11 cellular contexts compared by ENCODE assay signal in genomic region chr11:612201-612960, GRCh38. TPM values are rescaled to one million over a fixed set of nuclear protein-coding genes. Genes with fewer than 3 reads are reported as not detected.
A peak's percentile ranks its signal among the peaks of the same experiment; 100 is the strongest.
DNase-seq lines count a peak whose midpoint lies in the region; ATAC-seq and TF ChIP-seq lines count a peak whose summit lies in the region.
"Had no signal": no experiment of that assay in that cellular context is flagged by ENCODE, and none has a peak within 500 bp of the region (broad histone marks: within the 10 kb centered on the region; RNA-seq: fewer than 3 reads in every experiment).

No MANE protein-coding gene starts in this region.

- DNase-seq in Caco-2 (peak; percentile 67 to 68), HuH-7 (ENCODE audit: low spot score) (peak; percentile 67), amniotic epithelial cell (ENCODE audit: low read depth) (peak; percentile 30), ascending aorta (ENCODE audit: low spot score in 2 of 2) (no peak), COR-L47 (lab: John Stamatoyannopoulos, UW) (no peak), NCI-H2081 (lab: John Stamatoyannopoulos, UW) (no peak)

- H3K4me1 ChIP-seq in Caco-2 (peaks cover 27% of the 10 kb centered on the region), muscle layer of duodenum (ENCODE audit: control insufficient read depth in 1 of 2, insufficient read depth in 2 of 2, low read length in 2 of 2) (peaks cover 0 to 16% of the 10 kb centered on the region in 2 donors), ascending aorta (peaks cover 11 to 14% of the 10 kb centered on the region in 2 donors)

- peaks cover 5% of the 10 kb centered on the region for H3K4me1 Mint-ChIP-seq in Caco-2 (ENCODE audit: low read depth, unreplicated experiment)

- H3K27me3 ChIP-seq in Caco-2 (replicated peaks; ENCODE audit: control insufficient read depth, insufficient read depth, low read length) = no peaks in the 10 kb centered on the region
- no peaks in the 10 kb centered on the region for H3K27me3 ChIP-seq in muscle layer of duodenum (ENCODE audit: low read depth, low read length)
- H3K27me3 ChIP-seq in ascending aorta = no peaks in the 10 kb centered on the region
- H3K27me3 ChIP-seq: heart left ventricle had no signal

- peak overlapping the region; percentile 58 for H3K27ac Mint-ChIP-seq in Caco-2 (ENCODE audit: unreplicated experiment)

- H3K27ac ChIP-seq in muscle layer of duodenum (ENCODE audit: low read length) (peak overlapping the region; percentile 39), ascending aorta (peak overlapping the region in 1 of 2 donors; percentile 62)
- H3K27ac ChIP-seq: KMS-11 had no signal

- no peak for ATAC-seq in HG02763 (IDR thresholded peaks at IDR 0.05; ENCODE audit: unreplicated experiment)
- ATAC-seq: heart left ventricle had no signal

- H3K36me3 Mint-ChIP-seq in Caco-2 (ENCODE audit: insufficient read depth, unreplicated experiment) = peaks cover 91% of the 10 kb centered on the region

- TF ChIP-seq CTCF in Caco-2 (IDR thresholded peaks at IDR 0.05; ENCODE audit: insufficient read depth in 1 of 2, low read depth in 1 of 2, low read length in 1 of 2, severe bottlenecking in 1 of 2, unreplicated experiment in 1 of 2) (peak in 1 of 2 experiments; percentile 51), ascending aorta (IDR thresholded peaks at IDR 0.05) (no peak)

- H3K36me3 ChIP-seq in Caco-2 (ENCODE audit: control insufficient read depth, insufficient read depth, low read length) (peaks cover 9% of the 10 kb centered on the region), muscle layer of duodenum (ENCODE audit: control insufficient read depth in 1 of 2, insufficient read depth in 2 of 2, low read length in 2 of 2) (peaks cover 34 to 59% of the 10 kb centered on the region in 2 donors), ascending aorta (peaks cover 58 to 59% of the 10 kb centered on the region in 2 donors)

- CTCF ChIA-PET in Caco-2 (lab: Charles Lee) = interaction anchor here (0.6 kb wide), 1 partner anchor 24 kb away, joined by 4 read pairs; no protein-coding TSS in a partner anchor

- H3K4me3 ChIP-seq in Caco-2 (ENCODE audit: low read depth, low read length) = no peak overlapping the region
- H3K4me3 ChIP-seq in muscle layer of duodenum (ENCODE audit: low read depth in 1 of 2, low read length in 2 of 2) = no peak overlapping the region
- H3K4me3 ChIP-seq in ascending aorta = no peak overlapping the region
- H3K4me3 ChIP-seq: heart left ventricle had no signal

- BruUV-seq in Caco-2 (replicated peaks; lab: Mats Ljungman, UMichigan) = no TSS peak

- peak overlapping the region; percentile 5 for H3K4me3 Mint-ChIP-seq in Caco-2 (ENCODE audit: unreplicated experiment)

- no peaks in the 10 kb centered on the region for H3K9me3 Mint-ChIP-seq in Caco-2 (ENCODE audit: unreplicated experiment)

- POLR2A ChIA-PET in Caco-2 (lab: Charles Lee) = interaction anchor here (1.6 kb wide), 1 partner anchor 58 kb away, joined by 5 read pairs; no protein-coding TSS in a partner anchor

- no peaks in the 10 kb centered on the region for H3K27me3 Mint-ChIP-seq in Caco-2 (ENCODE audit: insufficient read depth, unreplicated experiment)

- intact Hi-C loops in Caco-2 (cut with micrococcal nuclease; ENCODE audit: unreplicated experiment) = loop anchor here (5.0 kb wide), 1 partner anchor 35 kb away; the partner anchor contains the start of gene PHRF1
- intact Hi-C loops in ascending aorta (cut with DNase I) = no loop called here

- no peaks in the 10 kb centered on the region for H3K9me3 ChIP-seq in Caco-2
- H3K9me3 ChIP-seq in muscle layer of duodenum (ENCODE audit: control insufficient read depth in 1 of 2, low read length in 2 of 2) = no peaks in the 10 kb centered on the region
- no peaks in the 10 kb centered on the region for H3K9me3 ChIP-seq in ascending aorta
- H3K9me3 ChIP-seq: heart left ventricle had no signal

RNA-seq across cellular contexts. Expression of gene IRF7, which starts 3.4 kb away (rescaled TPM):
- total RNA-seq in Caco-2 (2022) = 27.2 and 31.2 TPM in 2 replicates
- total RNA-seq in ascending aorta = 44.6 TPM

RNA-seq across cellular contexts. Expression of gene CDHR5, which starts 12.4 kb away (rescaled TPM):
- total RNA-seq in Caco-2 (2022) (30.2 and 42.0 TPM in 2 replicates), ascending aorta (5.0 TPM)
- total RNA-seq: heart left ventricle, temporal lobe had no signal

RNA-seq across cellular contexts. Expression of gene SCT, which starts 14.6 kb away (rescaled TPM):
- total RNA-seq in Caco-2 (2022) (not detected in 2 replicates), ascending aorta (not detected)
- total RNA-seq: temporal lobe had no signal

RNA-seq across cellular contexts. Expression of gene DRD4, which starts 24.7 kb away (rescaled TPM):
- total RNA-seq in Caco-2 (2022) = 1.0 and 1.1 TPM in 2 replicates
- total RNA-seq in ascending aorta = not detected
- total RNA-seq: temporal lobe had no signal

RNA-seq across cellular contexts. Expression of gene PHRF1, which starts 36.1 kb away (rescaled TPM):
- total RNA-seq in Caco-2 (2022) = 43.9 and 46.8 TPM in 2 replicates
- 25.4 TPM for total RNA-seq in ascending aorta

Comparison
In these comparisons a context has a peak if more than half of its experiments do, and no peak if none do; other contexts are left out.
1. DNase-seq: peak in Caco-2 (2 of 2), HuH-7 (single experiment) and amniotic epithelial cell (single experiment); none in ascending aorta (0 of 2), COR-L47 (single experiment) and NCI-H2081 (0 of 2).